Comparison of ENCODE assay signal across 8 cellular contexts in the genomic region with DNA sequence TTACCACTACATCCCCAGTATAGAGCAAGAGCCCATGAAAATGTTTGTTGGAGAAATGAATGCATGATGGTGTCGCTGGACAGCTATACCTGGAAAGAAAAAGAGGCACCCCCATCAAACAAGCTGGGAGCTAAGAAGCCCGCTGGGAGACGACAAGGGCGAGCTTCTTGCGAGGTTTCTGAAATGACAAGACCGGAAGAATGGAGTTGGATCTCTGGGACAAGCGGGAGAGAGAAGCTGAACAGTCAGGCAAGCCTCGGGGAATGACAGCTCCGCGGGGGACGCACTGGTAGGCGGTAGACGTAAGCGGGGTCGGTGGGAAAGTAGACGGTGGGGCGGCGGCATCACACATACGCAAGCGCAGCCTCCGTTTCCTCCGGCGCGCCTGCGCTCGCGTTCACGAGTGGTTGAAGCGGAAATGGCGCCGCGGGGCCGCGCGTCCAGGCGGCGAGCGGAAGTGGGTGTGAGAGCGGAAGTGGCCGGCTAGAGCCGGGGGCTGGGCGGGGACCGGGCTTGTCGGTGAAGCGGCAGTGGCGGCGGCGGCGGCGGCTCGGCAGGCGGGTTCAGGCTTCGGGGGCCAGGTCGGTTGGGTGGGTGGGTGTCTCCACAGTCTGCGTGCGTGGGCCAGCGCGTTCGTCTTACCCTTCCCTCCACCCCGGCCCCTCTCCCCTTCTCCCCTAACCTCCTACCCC. TPM values are rescaled to one million over a fixed set of nuclear protein-coding genes. Genes with fewer than 3 reads are reported as not detected.
DNase-seq lines count a peak whose midpoint lies in the region; ATAC-seq and TF ChIP-seq lines count a peak whose summit lies in the region.

A gene (plus strand): TSS at position 516 of the 692 bp plus-strand sequence. CDS start 282 bp downstream, outside the sequence.

- H3K36me3 Mint-ChIP-seq in activated naive CD4-positive, alpha-beta T cell treated with anti-CD3 and anti-CD28 coated beads, Interleukin-2, amount 50 U/mL, for 72 hours = peaks cover 39 to 60% of the 10 kb centered on the region in 2 donors

- DNase-seq in GM06990 (ENCODE audit: extremely low read depth, insufficient read length) = peak; percentile 97
- peak; percentile 88 for DNase-seq in NCI-H1092 (lab: John Stamatoyannopoulos, UW)
- DNase-seq in SKM-1 (lab: John Stamatoyannopoulos, UW; ENCODE audit: unreplicated experiment) = peak; percentile 89
- peak; percentile 92 to 97 for DNase-seq in activated naive CD4-positive, alpha-beta T cell treated with anti-CD3 and anti-CD28 coated beads, Interleukin-2, amount 50 U/mL, for 72 hours (ENCODE audit: low spot score in 2 of 2)
- no peak for DNase-seq in glomerular endothelial cell (ENCODE audit: extremely low read depth, low read depth, low spot score)
- DNase-seq in nucleus accumbens (lab: John Stamatoyannopoulos, UW) = peak in 55 of 56 donors; percentile 55 to 96 (median 89)
- DNase-seq in superior temporal gyrus (ENCODE audit: extremely low spot score) = peak; percentile 94

- no peaks in the 10 kb centered on the region for H3K27me3 ChIP-seq in GM06990 (replicated peaks; ENCODE audit: control insufficient read depth, insufficient read depth, low read length)

- H3K36me3 ChIP-seq in GM06990 (ENCODE audit: control insufficient read depth, insufficient read depth, low read length) = no peaks in the 10 kb centered on the region

- H3K9me3 Mint-ChIP-seq in activated naive CD4-positive, alpha-beta T cell treated with anti-CD3 and anti-CD28 coated beads, Interleukin-2, amount 50 U/mL, for 72 hours = no peaks in the 10 kb centered on the region

- peak within 1 kb of the TSS; percentile 84 for H3K4me3 ChIP-seq in GM06990 (replicated peaks; ENCODE audit: low read depth, low read length)

- no peak for TF ChIP-seq CTCF in GM06990 (IDR thresholded peaks at IDR 0.05; ENCODE audit: insufficient read depth, low read length, poor library complexity, severe bottlenecking)

- ATAC-seq in HG02588 (IDR thresholded peaks at IDR 0.05; ENCODE audit: unreplicated experiment) = peak; percentile 68
- peak; percentile 77 to 85 for ATAC-seq in activated naive CD4-positive, alpha-beta T cell treated with anti-CD3 and anti-CD28 coated beads, Interleukin-2, amount 50 U/mL, for 72 hours

- peak within 1 kb of the TSS; percentile 94 to 97 for H3K27ac Mint-ChIP-seq in activated naive CD4-positive, alpha-beta T cell treated with anti-CD3 and anti-CD28 coated beads, Interleukin-2, amount 50 U/mL, for 72 hours

RNA-seq across cellular contexts. Expression of the gene that starts here (rescaled TPM):
- 100 to 1,000 TPM; 567 to 656 TPM for total RNA-seq in activated naive CD4-positive, alpha-beta T cell treated with anti-CD3 and anti-CD28 coated beads, Interleukin-2, amount 50 U/mL, for 72 hours
- total RNA-seq in glomerular endothelial cell = 530 and 644 TPM in 2 replicates
